In genomic region chr11:86193297-86194095, GRCh38 we compare ENCODE assay signal across 8 cellular contexts. TPM values are rescaled to one million over a fixed set of nuclear protein-coding genes. Genes with fewer than 3 reads are reported as not detected.
DNase-seq lines count a peak whose midpoint lies in the region; ATAC-seq, FAIRE-seq and TF ChIP-seq lines count a peak whose summit lies in the region.

No MANE protein-coding gene starts in this region.

- H3K36me3 ChIP-seq in ES-I3 (ENCODE audit: insufficient read depth, low read length) (no peaks in the 10 kb centered on the region), GM23338 (ENCODE audit: insufficient read depth) (no peaks in the 10 kb centered on the region), KMS-11 (ENCODE audit: insufficient read depth) (no peaks in the 10 kb centered on the region), transverse colon (no peaks in the 10 kb centered on the region)

- H3K27ac ChIP-seq in GM23338 (ENCODE audit: low read depth) (no peak overlapping the region), KMS-11 (peak overlapping the region; percentile 21), transverse colon (peak overlapping the region in 3 of 4 donors; percentile 24 to 37 (median 27))

- no peaks in the 10 kb centered on the region for H3K9me2 ChIP-seq in GM23338 (ENCODE audit: insufficient read depth)

- 0 out of 2 replicates have a peak overlapping the region, but pooled peaks have one; percentile 20 for H3K4me2 ChIP-seq in GM23338
- H3K4me2 ChIP-seq in KMS-11: peak overlapping the region; percentile 66

- no peaks in the 10 kb centered on the region for H3F3A ChIP-seq in GM23338 (replicated peaks; ENCODE audit: low read depth)

- H3K36me3 Mint-ChIP-seq in GM23338 (ENCODE audit: low read depth): no peaks in the 10 kb centered on the region

- H3K9me3 Mint-ChIP-seq in GM23338: no peaks in the 10 kb centered on the region

- TF ChIP-seq EP300 in transverse colon (IDR thresholded peaks at IDR 0.05; ENCODE audit: low read depth): peak; percentile 12

- H3K4me1 Mint-ChIP-seq in GM23338: peaks cover 6% of the 10 kb centered on the region; the same call in 2 of the 3 replicates

- intact Hi-C loops in transverse colon (cut with DNase I; ENCODE audit: low total_unique reads): loop anchor here (5.0 kb wide), 1 partner anchor 151 kb away; no protein-coding TSS in a partner anchor

- H2AFZ ChIP-seq in GM23338 (no peak overlapping the region), KMS-11 (ENCODE audit: low read depth) (peak overlapping the region; percentile 19)

- peak overlapping the region; percentile 14; the same call in 1 of the 2 replicates for H3K4me3 ChIP-seq in GM23338
- no peak overlapping the region for H3K4me3 ChIP-seq in KMS-11 (IDR thresholded peaks at IDR 0.05; ENCODE audit: insufficient read depth, low read depth, low read length)
- H3K4me3 ChIP-seq in transverse colon: peak overlapping the region in 1 of 4 donors; percentile 35

- H3K4me3 Mint-ChIP-seq in GM23338: peak overlapping the region; percentile 54

- H3K9ac ChIP-seq in ES-I3 (ENCODE audit: low read depth, low read length): peak overlapping the region; percentile 7; the same call in 1 of the 2 replicates
- no peak overlapping the region; the same call in 1 of the 2 replicates for H3K9ac ChIP-seq in KMS-11

- FAIRE-seq in RCC 7860 (lab: Jason Lieb, UNC) (peak; percentile 80), frontal cortex (lab: Jason Lieb, UNC) (no peak)

- peak; percentile 100 for ATAC-seq in GM23338

- H3K27me3 ChIP-seq in GM23338 (ENCODE audit: insufficient read depth) (no peaks in the 10 kb centered on the region), KMS-11 (ENCODE audit: insufficient read depth, low read depth) (no peaks in the 10 kb centered on the region), transverse colon (no peaks in the 10 kb centered on the region)

- peaks cover 7% of the 10 kb centered on the region; the same call in 1 of the 2 replicates for H3K4me1 ChIP-seq in ES-I3 (ENCODE audit: insufficient read depth, low read length)
- H3K4me1 ChIP-seq in GM23338 (ENCODE audit: insufficient read depth): no peaks in the 10 kb centered on the region
- peaks cover 32% of the 10 kb centered on the region for H3K4me1 ChIP-seq in KMS-11 (ENCODE audit: low read depth, poor library complexity, severe bottlenecking)
- peaks cover 5 to 32% (median 10%) of the 10 kb centered on the region in 4 donors for H3K4me1 ChIP-seq in transverse colon

- peak; percentile 86 for TF ChIP-seq CTCF in GM23338 (conservative IDR thresholded peaks at IDR 0.05; ENCODE audit: low read depth in 2 of 2)
- TF ChIP-seq CTCF in KMS-11 (conservative IDR thresholded peaks at IDR 0.05; ENCODE audit: low read depth, low read length): peak; percentile 99
- TF ChIP-seq CTCF in transverse colon (IDR thresholded peaks at IDR 0.05): peak; percentile 63 to 89 (median 71)

- no peak for TF ChIP-seq POLR2A in transverse colon (IDR thresholded peaks at IDR 0.05)

- 16 to 24% methylated on average over 3 to 7 of the region's 7 CpGs for WGBS in transverse colon (ENCODE audit: low coverage in 1 of 2), 2 donors

- no peaks in the 10 kb centered on the region for H4K20me1 ChIP-seq in GM23338 (replicated peaks; ENCODE audit: insufficient read depth)
- no peaks in the 10 kb centered on the region for H4K20me1 ChIP-seq in KMS-11 (ENCODE audit: insufficient read depth)

- H3K27ac Mint-ChIP-seq in GM23338: no peak overlapping the region

- H3K9me3 ChIP-seq in ES-I3 (ENCODE audit: control insufficient read depth, insufficient read depth, low read length): no peaks in the 10 kb centered on the region
- H3K9me3 ChIP-seq in transverse colon: no peaks in the 10 kb centered on the region

- in situ Hi-C loops in transverse colon (cut with MboI; ENCODE audit: low pct_ligation_motif_present in 1 of 4, low pct_unique_long_range_greater_than_20kb in 1 of 4, low sequenced_read_pairs in 3 of 4): loop anchor here (10.0 kb wide), 1 partner anchor 149 kb away; no protein-coding TSS in a partner anchor

- no peaks in the 10 kb centered on the region for H3K27me3 Mint-ChIP-seq in GM23338 (ENCODE audit: insufficient read depth, low read depth, poor library complexity)

- DNase-seq in GM23338 (ENCODE audit: low spot score) (peak; percentile 94), RCC 7860 (ENCODE audit: low spot score) (peak; percentile 74), frontal cortex (ENCODE audit: low spot score in 2 of 2) (peak; percentile 64 to 69), non-pigmented ciliary epithelial cell (ENCODE audit: low read depth) (peak; percentile 63), transverse colon (peak; percentile 64)
- DNase-seq in activated T-helper 9 cell treated with anti-CD3 and anti-CD28 coated beads, Interleukin-2, amount 50 U/mL, for 16 hours (ENCODE audit: low read depth): peak; percentile 36

- no peaks in the 10 kb centered on the region for H3K79me2 ChIP-seq in GM23338 (replicated peaks; ENCODE audit: insufficient read depth)
- H3K79me2 ChIP-seq in KMS-11 (ENCODE audit: insufficient read depth, low read depth): no peaks in the 10 kb centered on the region

TF ChIP-seq in GM23338, 12 proteins besides CTCF, POLR2A, EP300 and RAD21:
- TF ChIP-seq ETS1 (IDR thresholded peaks at IDR 0.05): peak; percentile 52; the same call in 1 of the 2 replicates
- no peak for TF ChIP-seq ZNF462 (CRISPR knock-in tag; IDR thresholded peaks at IDR 0.05)

RNA-seq across cellular contexts. Expression of gene EED, which starts 51.1 kb away (rescaled TPM):
- total RNA-seq in GM23338 (2014; rRNA removed; shearing (Covaris generic)): 26.7 and 30.7 TPM in 2 replicates
- 23.9 and 29.7 TPM in 2 replicates for polyA plus RNA-seq in GM23338 (2016; fragmentation: Nextera tagmentation; extraction: Ambion mirVana)
- total RNA-seq in frontal cortex (24.9 TPM), transverse colon (10 to 100 TPM in 3 of 4 donors, 1 to 10 TPM in 1; 2.8 to 43.5 (median 23.5) TPM)

Comparison
In these comparisons a context has a peak if more than half of its experiments do, and no peak if none do; other contexts are left out.
1. DNase-seq: peak in every context shown above with its lines; median percentile 94 in GM23338; 74 in RCC 7860; 66 in frontal cortex; 64 in transverse colon; 63 in non-pigmented ciliary epithelial cell; 36 in activated T-helper 9 cell treated with anti-CD3 and anti-CD28 coated beads, Interleukin-2, amount 50 U/mL, for 16 hours.